ENCODE assay signal across 8 cellular contexts in genomic region chr6:33112148-33112547, GRCh38. TPM values are rescaled to one million over a fixed set of nuclear protein-coding genes. Genes with fewer than 3 reads are reported as not detected.
DNase-seq lines count a peak whose midpoint lies in the region; ATAC-seq and TF ChIP-seq lines count a peak whose summit lies in the region.

No MANE protein-coding gene starts in this region.

- no peak overlapping the region for H3K4me2 ChIP-seq in fibroblast of lung (ENCODE audit: extremely low read depth, insufficient read depth, low read length)

- no peak overlapping the region for H3K4me3 ChIP-seq in Peyer's patch
- H3K4me3 ChIP-seq in fibroblast of lung (replicated peaks in 1 of 4; ENCODE audit: control extremely low read depth in 1 of 4, insufficient read depth in 1 of 4, low read depth in 3 of 4, low read length in 4 of 4), result no peak overlapping the region

- ATAC-seq in GM18907 (IDR thresholded peaks at IDR 0.05; ENCODE audit: unreplicated experiment) (peak; percentile 81), HG03066 (IDR thresholded peaks at IDR 0.05; ENCODE audit: low read depth, unreplicated experiment) (peak; percentile 86)

- peak; percentile 90 for DNase-seq in COLO829 (ENCODE audit: low spot score)
- DNase-seq in Peyer's patch, result peak in 2 of 3 donors; percentile 43 to 50
- peak; percentile 48 to 55 for DNase-seq in fibroblast of lung (ENCODE audit: low read depth in 2 of 2)
- DNase-seq in renal cortical epithelial cell (ENCODE audit: low read depth), result peak; percentile 68
- no peak for DNase-seq in NCI-H1105 treated with DMSO at 0.1 percent for 48 hours (lab: John Stamatoyannopoulos, UW)
- DNase-seq in NCI-H1436 (lab: John Stamatoyannopoulos, UW), result no peak

- H4K20me1 ChIP-seq in fibroblast of lung (ENCODE audit: control insufficient read depth, extremely low read depth, insufficient read depth, low read length), result no peaks in the 10 kb centered on the region

- H3K79me2 ChIP-seq in fibroblast of lung (ENCODE audit: control insufficient read depth, insufficient read depth, low read length), result no peaks in the 10 kb centered on the region

- H3K27ac ChIP-seq in Peyer's patch (peak overlapping the region in 1 of 4 donors; percentile 70), fibroblast of lung (ENCODE audit: insufficient read depth, low read length) (no peak overlapping the region)

- H3K9me3 ChIP-seq in Peyer's patch (no peaks in the 10 kb centered on the region), fibroblast of lung (ENCODE audit: control insufficient read depth, insufficient read depth, low read depth, low read length) (no peaks in the 10 kb centered on the region)

- TF ChIP-seq CTCF in Peyer's patch (IDR thresholded peaks at IDR 0.05) (no peak), fibroblast of lung (conservative IDR thresholded peaks at IDR 0.05 in 1 of 2, IDR thresholded peaks at IDR 0.05 in 1 of 2; ENCODE audit: low read depth in 1 of 2, low read length in 2 of 2) (no peak)

- H2AFZ ChIP-seq in fibroblast of lung (ENCODE audit: low read length), result no peak overlapping the region

- H3K4me1 ChIP-seq in Peyer's patch, result peaks cover 0 to 9% (median 0%) of the 10 kb centered on the region in 4 donors
- H3K4me1 ChIP-seq in fibroblast of lung (ENCODE audit: control insufficient read depth, extremely low read depth, insufficient read depth, low read length), result no peaks in the 10 kb centered on the region

- H3K9ac ChIP-seq in fibroblast of lung (ENCODE audit: insufficient read depth, low read length), result no peak overlapping the region

- TF ChIP-seq POLR2A in Peyer's patch (IDR thresholded peaks at IDR 0.05), result no peak

- H3K36me3 ChIP-seq in Peyer's patch, result no peaks in the 10 kb centered on the region
- H3K36me3 ChIP-seq in fibroblast of lung (ENCODE audit: control insufficient read depth, insufficient read depth, low read length), result no peaks in the 10 kb centered on the region

- peaks cover 0 to 9% of the 10 kb centered on the region in 2 donors for H3K27me3 ChIP-seq in Peyer's patch
- H3K27me3 ChIP-seq in fibroblast of lung (ENCODE audit: control insufficient read depth, insufficient read depth, low read length), result peaks cover 29% of the 10 kb centered on the region

RNA-seq across cellular contexts. Expression of gene HLA-DPB1, which starts 36.4 kb away (rescaled TPM):
- 100 to 1,000 TPM in 1 of 4 donors, 10 to 100 TPM in 2, 1 to 10 TPM in 1; 9.5 to 104 (median 19.7) TPM for total RNA-seq in Peyer's patch
- total RNA-seq in fibroblast of lung, result 1.3 and 5.4 TPM in 2 replicates
- 11.0 and 11.5 TPM in 2 replicates for polyA plus RNA-seq in fibroblast of lung
- 11.9 and 12.7 TPM in 2 replicates for polyA plus RNA-seq in fibroblast of lung (2012)
- 17.9 and 29.3 TPM in 2 replicates for polyA minus RNA-seq in fibroblast of lung (ENCODE audit: low replicate concordance)
- total RNA-seq in renal cortical epithelial cell, result 12.2 and 25.7 TPM in 2 replicates

RNA-seq across cellular contexts. Expression of gene HLA-DPA1, which starts 38.7 kb away (rescaled TPM):
- total RNA-seq in Peyer's patch, result 10 to 100 TPM; 14.6 to 70.1 (median 50.4) TPM
- total RNA-seq in fibroblast of lung, result 1.0 and 1.5 TPM in 2 replicates
- polyA plus RNA-seq in fibroblast of lung, result 3.3 and 9.1 TPM in 2 replicates
- 3.6 and 6.0 TPM in 2 replicates for polyA plus RNA-seq in fibroblast of lung (2012)
- 0.59 and 6.6 TPM in 2 replicates for polyA minus RNA-seq in fibroblast of lung (ENCODE audit: low replicate concordance)
- 7.0 and 9.7 TPM in 2 replicates for total RNA-seq in renal cortical epithelial cell

Comparison
In these comparisons a context has a peak if more than half of its experiments do, and no peak if none do; other contexts are left out.
1. DNase-seq: peak in COLO829 (single experiment), Peyer's patch (2 of 3), fibroblast of lung (2 of 2) and renal cortical epithelial cell (single experiment); none in NCI-H1105 treated with DMSO at 0.1 percent for 48 hours (single experiment) and NCI-H1436 (single experiment).